Comparison of ENCODE assay signal across 18 cellular contexts in the genomic region with DNA sequence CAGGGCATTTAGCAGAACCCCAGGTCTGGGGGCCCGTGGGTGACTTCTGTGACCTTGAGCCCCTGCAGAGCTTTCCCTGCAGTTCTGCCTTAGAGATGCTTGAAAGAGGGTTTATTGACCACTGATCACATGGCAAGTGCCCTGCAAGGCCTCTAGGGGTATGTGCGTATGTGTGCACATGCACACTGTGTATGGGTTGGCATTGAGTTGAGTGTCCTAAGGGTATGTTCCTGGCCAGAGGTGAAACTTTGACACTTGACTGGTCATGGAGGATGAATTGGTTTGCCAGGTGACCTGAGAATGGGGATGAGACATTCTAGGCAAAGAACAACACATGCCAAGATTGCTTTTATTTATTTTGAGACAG. TPM values are rescaled to one million over a fixed set of nuclear protein-coding genes. Genes with fewer than 3 reads are reported as not detected.
DNase-seq lines count a peak whose midpoint lies in the region; FAIRE-seq and TF ChIP-seq lines count a peak whose summit lies in the region.
"Had no signal": no experiment of that assay in that cellular context is flagged by ENCODE, and none has a peak within 500 bp of the region (broad histone marks: within the 10 kb centered on the region; RNA-seq: fewer than 3 reads in every experiment).

No MANE protein-coding gene starts in this region.

- peak; percentile 60 for FAIRE-seq in GM12891 (lab: Jason Lieb, UNC)
- peak; percentile 46 for FAIRE-seq in HTR-8/SVneo (lab: Jason Lieb, UNC)

- TF ChIP-seq POLR2A in GM12891 (IDR thresholded peaks at IDR 0.05; ENCODE audit: low read depth, low read length) = no peak

- peaks cover 7 to 17% (median 15%) of the 10 kb centered on the region in 4 donors for H3K36me3 ChIP-seq in liver (ENCODE audit: control insufficient read depth in 4 of 4, insufficient read depth in 3 of 4, low read depth in 1 of 4, low read length in 3 of 4)

- peaks cover 23 to 46% (median 36%) of the 10 kb centered on the region in 4 donors for H3K4me1 ChIP-seq in liver (ENCODE audit: control insufficient read depth in 4 of 4, insufficient read depth in 4 of 4, low read length in 3 of 4)

- no peak for TF ChIP-seq RAD21 in liver (IDR thresholded peaks at IDR 0.05)

- no peaks in the 10 kb centered on the region for H3K9me3 ChIP-seq in liver (ENCODE audit: control insufficient read depth in 4 of 4, low read length in 3 of 4)

- peak overlapping the region; percentile 38 for H3K4me3 Mint-ChIP-seq in endothelial cell (ENCODE audit: unreplicated experiment)
- H3K4me3 Mint-ChIP-seq: H9 had no signal

- H3K27me3 ChIP-seq in liver (ENCODE audit: control insufficient read depth in 4 of 4, insufficient read depth in 4 of 4, low read length in 3 of 4) = no peaks in the 10 kb centered on the region

- H3K27me3 Mint-ChIP-seq in endothelial cell (ENCODE audit: unreplicated experiment) = peaks cover 1% of the 10 kb centered on the region

- 32% methylated on average over 2 of the region's 2 CpGs for WGBS in liver

- no peak for TF ChIP-seq CTCF in endothelial cell (IDR thresholded peaks at IDR 0.05; ENCODE audit: unreplicated experiment)
- no peak for TF ChIP-seq CTCF in liver (IDR thresholded peaks at IDR 0.05; ENCODE audit: low read depth, low read length, missing input control)

- no peaks in the 10 kb centered on the region for H3K9me3 Mint-ChIP-seq in endothelial cell (ENCODE audit: unreplicated experiment)
- H3K9me3 Mint-ChIP-seq: H9 had no signal

- DNase-seq in GM12891 (ENCODE audit: insufficient read length, low spot score) (no peak), HTR-8/SVneo (ENCODE audit: insufficient read length, low spot score) (no peak), endothelial cell (ENCODE audit: low spot score) (no peak), NCI-H187 treated with DMSO at 0.1 percent for 48 hours (lab: John Stamatoyannopoulos, UW) (no peak), NCI-H774 (lab: John Stamatoyannopoulos, UW) (no peak)
- DNase-seq in stimulated activated CD4-positive, alpha-beta T cell treated with anti-CD3 and anti-CD28 coated beads, Interleukin-2, amount 100 ng/mL, for 24 hours = no peak
- DNase-seq: ACHN, AML-193, H9, NCI-H1417, NCI-H2029, NCI-H2171, NCI-H446 treated with DMSO at 0.1 percent for 48 hours, NCI-H748 treated with DMSO at 0.1 percent for 48 hours, PC-9 had no signal

- H3K9ac ChIP-seq in liver (ENCODE audit: low read depth in 1 of 2, low read length in 2 of 2) = no peak overlapping the region

- no peaks in the 10 kb centered on the region for H3K4me1 Mint-ChIP-seq in endothelial cell (ENCODE audit: unreplicated experiment)

- no peak overlapping the region for H3K27ac Mint-ChIP-seq in endothelial cell (ENCODE audit: unreplicated experiment)

- peak overlapping the region; percentile 75 to 91 for H3K27ac ChIP-seq in liver (ENCODE audit: low read depth in 1 of 2, low read length in 2 of 2)
- H3K27ac ChIP-seq: PC-9 had no signal

- H3K4me3 ChIP-seq in liver (ENCODE audit: low read depth in 1 of 3, low read length in 3 of 3) = no peak overlapping the region
- H3K4me3 ChIP-seq: PC-9 had no signal

- H3K36me3 Mint-ChIP-seq in endothelial cell (ENCODE audit: low read depth, unreplicated experiment) = peaks cover 18% of the 10 kb centered on the region

TF ChIP-seq in GM12891, 5 proteins besides CTCF, POLR2A, EP300 and RAD21:
- no peak for TF ChIP-seq TAF1 (IDR thresholded peaks at IDR 0.05; ENCODE audit: low read depth, low read length)
- TF ChIP-seq POLR2AphosphoS5 (IDR thresholded peaks at IDR 0.05; ENCODE audit: low read depth, low read length) = no peak
- no peak for TF ChIP-seq PAX5 (IDR thresholded peaks at IDR 0.05; ENCODE audit: insufficient read depth, low read length, severe bottlenecking)
- TF ChIP-seq SPI1 (IDR thresholded peaks at IDR 0.05; ENCODE audit: low read depth, low read length) = no peak
- no peak for TF ChIP-seq POU2F2 (IDR thresholded peaks at IDR 0.05; ENCODE audit: low read depth, low read length)
TF ChIP-seq in GM12891: peak in this region for 0.

TF ChIP-seq in liver, 16 proteins besides CTCF, POLR2A, EP300 and RAD21:
- TF ChIP-seq NR2F2 (IDR thresholded peaks at IDR 0.05) = no peak
- no peak for TF ChIP-seq EGR1 (IDR thresholded peaks at IDR 0.05; ENCODE audit: low read depth in 2 of 2)

RNA-seq across cellular contexts. Expression of gene NUDC, which starts 17.1 kb away (rescaled TPM):
- 83.5 TPM for polyA plus RNA-seq in GM12891 (2012; ENCODE audit: low read depth, missing spikeins)
- 60.8 TPM for total RNA-seq in endothelial cell (ENCODE audit: unreplicated experiment)
- total RNA-seq in liver = 10 to 100 TPM; 18.2 to 22.8 TPM
- polyA plus RNA-seq in liver = 10 to 100 TPM; 49.7 to 50.7 TPM

RNA-seq across cellular contexts. Expression of gene KDF1, which starts 21.6 kb away (rescaled TPM):
- 0.15 TPM for polyA plus RNA-seq in GM12891 (2012; ENCODE audit: low read depth, missing spikeins)
- total RNA-seq in endothelial cell (ENCODE audit: unreplicated experiment) = 0.21 TPM
- total RNA-seq in liver = 1 to 10 TPM; 1.0 to 1.4 TPM
- polyA plus RNA-seq in liver = 1 to 10 TPM; 2.2 to 4.6 TPM
- total RNA-seq: HT1080, SK-MEL-5 had no signal

RNA-seq across cellular contexts. Expression of gene NR0B2, which starts 24.9 kb away (rescaled TPM):
- polyA plus RNA-seq in GM12891 (2012; ENCODE audit: low read depth, missing spikeins) = not detected
- total RNA-seq in endothelial cell (ENCODE audit: unreplicated experiment) (not detected), liver (10 to 100 TPM; 15.7 to 24.2 TPM)
- 100 to 1,000 TPM in 1 of 2 donors, 10 to 100 TPM in 1; 56.9 to 166 TPM for polyA plus RNA-seq in liver
- total RNA-seq: H9, HT1080, PC-9, SK-MEL-5 had no signal

RNA-seq across cellular contexts. Expression of gene GPATCH3, which starts 38.4 kb away (rescaled TPM):
- polyA plus RNA-seq in GM12891 (2012; ENCODE audit: low read depth, missing spikeins) = 8.6 TPM
- total RNA-seq in endothelial cell (ENCODE audit: unreplicated experiment) (23.4 TPM), liver (1 to 10 TPM; 6.3 TPM)
- polyA plus RNA-seq in liver = 1 to 10 TPM; 5.8 to 6.2 TPM

RNA-seq across cellular contexts. Expression of gene GPN2, which starts 48.6 kb away (rescaled TPM):
- 23.7 TPM for polyA plus RNA-seq in GM12891 (2012; ENCODE audit: low read depth, missing spikeins)
- total RNA-seq in endothelial cell (ENCODE audit: unreplicated experiment) = 31.4 TPM
- total RNA-seq in liver = 10 to 100 TPM in 1 of 2 donors, 1 to 10 TPM in 1; 9.5 to 10.3 TPM
- polyA plus RNA-seq in liver = 10 to 100 TPM; 10.5 to 12.7 TPM

Comparison
In these comparisons a context has a peak if more than half of its experiments do, and no peak if none do; other contexts are left out.
1. RNA of gene NR0B2, which starts 24.9 kb away (total RNA-seq): 15.7 to 24.2 TPM in liver; not detected in endothelial cell (single experiment); every median in the first group is over 10 times any median in the second.